In genomic region chr3:117103645-117104044, GRCh38 we compare ENCODE assay signal across 24 cellular contexts.
DNase-seq lines count a peak whose midpoint lies in the region; ATAC-seq, FAIRE-seq and TF ChIP-seq lines count a peak whose summit lies in the region.
"Had no signal": no experiment of that assay in that cellular context is flagged by ENCODE, and none has a peak within 500 bp of the region (broad histone marks: within the 10 kb centered on the region; RNA-seq: fewer than 3 reads in every experiment).

No MANE protein-coding gene starts in this region.

- intact Hi-C loops in A673 (cut with micrococcal nuclease; ENCODE audit: unreplicated experiment), result no loop called here
- intact Hi-C loops in HepG2 (cut with micrococcal nuclease; ENCODE audit: unreplicated experiment), result loop anchor here (1.0 kb wide), 1 partner anchor 423 kb away; no protein-coding TSS in a partner anchor
- intact Hi-C loops in activated CD4-positive, alpha-beta T cell treated with anti-CD3 and anti-CD28 coated beads, Interleukin-2, amount 10 ng/mL, durations not matched to agents 24 days and 14 days (cut with micrococcal nuclease), result no loop called here

- no peaks in the 10 kb centered on the region for H3K27me3 ChIP-seq in A673 (replicated peaks; ENCODE audit: insufficient read depth, low read depth, low read length, poor library complexity)
- no peaks in the 10 kb centered on the region for H3K27me3 ChIP-seq in GM23248 (replicated peaks; ENCODE audit: insufficient read depth)
- H3K27me3 ChIP-seq in HepG2 (ENCODE audit: control insufficient read depth in 1 of 2, insufficient read depth in 2 of 2, low read length in 2 of 2), result no peaks in the 10 kb centered on the region
- H3K27me3 ChIP-seq: body of pancreas, colonic mucosa, foreskin keratinocyte, Peyer's patch, spleen, vagina had no signal

- H3K27me3 Mint-ChIP-seq in activated CD4-positive, alpha-beta T cell treated with anti-CD3 and anti-CD28 coated beads, Interleukin-2, amount 10 ng/mL, durations not matched to agents 24 days and 14 days, result no peaks in the 10 kb centered on the region
- H3K27me3 Mint-ChIP-seq: activated naive CD4-positive, alpha-beta T cell treated with anti-CD3 and anti-CD28 coated beads, Interleukin-2, amount 50 U/mL, for 24 hours had no signal

- no peak overlapping the region for H3K4me3 Mint-ChIP-seq in activated CD4-positive, alpha-beta T cell treated with anti-CD3 and anti-CD28 coated beads, Interleukin-2, amount 10 ng/mL, durations not matched to agents 24 days and 14 days
- H3K4me3 Mint-ChIP-seq: activated naive CD4-positive, alpha-beta T cell treated with anti-CD3 and anti-CD28 coated beads, Interleukin-2, amount 50 U/mL, for 24 hours; activated T-cell treated with anti-CD3 and anti-CD28 coated beads, Interleukin-2, amount 50 U/mL, for 72 hours; nephron had no signal

- no peak overlapping the region for H3K27ac ChIP-seq in A673 (ENCODE audit: low read depth, low read length, poor library complexity, severe bottlenecking)
- no peak overlapping the region for H3K27ac ChIP-seq in GM23248
- H3K27ac ChIP-seq in HepG2 (ENCODE audit: extremely low read length, insufficient read depth, low read length), result no peak overlapping the region
- H3K27ac ChIP-seq: body of pancreas, colonic mucosa, foreskin keratinocyte, Peyer's patch, spleen, vagina had no signal

- no peak for TF ChIP-seq POLR2A in HepG2 (IDR thresholded peaks at IDR 0.05; ENCODE audit: insufficient read depth in 1 of 2, low read depth in 2 of 2, low read length in 2 of 2)
- no peak for TF ChIP-seq POLR2A in GM12892 (IDR thresholded peaks at IDR 0.05; ENCODE audit: low read depth, low read length)

- H3K4me1 Mint-ChIP-seq in activated CD4-positive, alpha-beta T cell treated with anti-CD3 and anti-CD28 coated beads, Interleukin-2, amount 10 ng/mL, durations not matched to agents 24 days and 14 days, result no peaks in the 10 kb centered on the region
- H3K4me1 Mint-ChIP-seq: activated naive CD4-positive, alpha-beta T cell treated with anti-CD3 and anti-CD28 coated beads, Interleukin-2, amount 50 U/mL, for 24 hours; nephron had no signal

- TF ChIP-seq RAD21 in HepG2 (CRISPR knock-in tag; IDR thresholded peaks at IDR 0.05), result no peak

- no peak overlapping the region for H3K4me2 ChIP-seq in GM23248 (ENCODE audit: unreplicated experiment)
- no peak overlapping the region for H3K4me2 ChIP-seq in HepG2 (ENCODE audit: low read depth, low read length)

- peaks cover 15% of the 10 kb centered on the region for H3F3A ChIP-seq in GM23248 (ENCODE audit: insufficient read depth)

- no peaks in the 10 kb centered on the region for H3K9me3 ChIP-seq in A673 (ENCODE audit: low read depth, low read length, poor library complexity, severe bottlenecking)
- H3K9me3 ChIP-seq in GM23248 (ENCODE audit: low read depth), result no peaks in the 10 kb centered on the region
- no peaks in the 10 kb centered on the region for H3K9me3 ChIP-seq in HepG2 (ENCODE audit: low read length)
- H3K9me3 ChIP-seq: body of pancreas, colonic mucosa, Peyer's patch, vagina had no signal

- H3K4me3 ChIP-seq in A673 (ENCODE audit: low read depth, low read length, poor library complexity, severe bottlenecking) (no peak overlapping the region), GM23248 (no peak overlapping the region), astrocyte of the spinal cord (ENCODE audit: low read depth, low read length) (no peak overlapping the region), HepG2 (replicated peaks in 1 of 3; ENCODE audit: insufficient read depth in 1 of 3, low read depth in 2 of 3, low read length in 3 of 3) (no peak overlapping the region)
- H3K4me3 ChIP-seq: body of pancreas, colonic mucosa, Peyer's patch, spleen, vagina had no signal

- H3K4me1 ChIP-seq in A673 (ENCODE audit: insufficient read depth, low read length, poor library complexity, severe bottlenecking) (no peaks in the 10 kb centered on the region), GM23248 (ENCODE audit: insufficient read depth) (peaks cover 20% of the 10 kb centered on the region), HepG2 (ENCODE audit: insufficient read depth, low read length) (no peaks in the 10 kb centered on the region)
- H3K4me1 ChIP-seq: body of pancreas, colonic mucosa, foreskin keratinocyte, Peyer's patch, spleen, vagina had no signal

- in situ Hi-C loops in GM23248 (cut with MboI), result no loop called here
- in situ Hi-C loops in astrocyte of the spinal cord (cut with HindIII; ENCODE audit: low sequenced_read_pairs), result no loop called here
- in situ Hi-C loops in HepG2 (cut with HindIII; ENCODE audit: extremely low pct_ligation_motif_present, low pct_unique_long_range_greater_than_20kb), result no loop called here

- POLR2A ChIA-PET in A673 (lab: Charles Lee; ENCODE audit: low non-redundant PET), result no interaction called here
- POLR2A ChIA-PET in HepG2 (lab: Yijun Ruan, JAX), result no interaction called here

- 0 out of 2 replicates have a peak, but pooled peaks have one; percentile 19 for TF ChIP-seq CTCF in A673 (conservative IDR thresholded peaks at IDR 0.05; ENCODE audit: low read depth, low read length)
- TF ChIP-seq CTCF in astrocyte of the spinal cord (IDR thresholded peaks at IDR 0.05; ENCODE audit: low read depth, low read length), result peak; percentile 21
- peak; percentile 25; the same call in 1 of the 2 replicates for TF ChIP-seq CTCF in HepG2 (CRISPR knock-in tag; IDR thresholded peaks at IDR 0.05)

- H3K9me2 ChIP-seq in GM23248 (ENCODE audit: insufficient read depth), result no peaks in the 10 kb centered on the region

- H3K79me2 ChIP-seq in GM23248 (ENCODE audit: insufficient read depth) (no peaks in the 10 kb centered on the region), HepG2 (ENCODE audit: insufficient read depth, low read length) (no peaks in the 10 kb centered on the region)

- 69 to 73% methylated on average over 5 of the region's 5 CpGs for WGBS in GM23248 (ENCODE audit: low coverage in 1 of 2, low lambda C conversion rate in 2 of 2, missing lambda C conversion rate in 2 of 2), 2 experiments
- WGBS in HepG2 (ENCODE audit: low lambda C conversion rate), result 0% methylated on average over 5 of the region's 5 CpGs

- H3K36me3 ChIP-seq in A673 (ENCODE audit: insufficient read depth, low read length, poor library complexity, severe bottlenecking) (no peaks in the 10 kb centered on the region), GM23248 (ENCODE audit: low read depth) (no peaks in the 10 kb centered on the region), HepG2 (replicated peaks in 1 of 2; ENCODE audit: control insufficient read depth in 1 of 2, insufficient read depth in 2 of 2, low read length in 2 of 2) (no peaks in the 10 kb centered on the region)
- H3K36me3 ChIP-seq: colonic mucosa, Peyer's patch, spleen, vagina had no signal

- TF ChIP-seq EP300 in HepG2 (IDR thresholded peaks at IDR 0.05; ENCODE audit: low read depth in 2 of 2, low read length in 2 of 2) (no peak), HepG2 (CRISPR knock-in tag; IDR thresholded peaks at IDR 0.05; ENCODE audit: borderline replicate concordance) (no peak)

- no peak overlapping the region for H3K27ac Mint-ChIP-seq in activated CD4-positive, alpha-beta T cell treated with anti-CD3 and anti-CD28 coated beads, Interleukin-2, amount 10 ng/mL, durations not matched to agents 24 days and 14 days
- H3K27ac Mint-ChIP-seq: activated naive CD4-positive, alpha-beta T cell treated with anti-CD3 and anti-CD28 coated beads, Interleukin-2, amount 50 U/mL, for 24 hours; activated T-cell treated with anti-CD3 and anti-CD28 coated beads, Interleukin-2, amount 50 U/mL, for 72 hours; nephron had no signal

- no peak for ATAC-seq in HepG2
- ATAC-seq in HG03159 (IDR thresholded peaks at IDR 0.05; ENCODE audit: unreplicated experiment), result no peak
- ATAC-seq: activated CD4-positive, CD25-positive, alpha-beta regulatory T cell treated with anti-CD3 and anti-CD28 coated beads, Interleukin-2, amount 50 U/mL, for 24 hours; activated T-cell treated with anti-CD3 and anti-CD28 coated beads, Interleukin-2, amount 50 U/mL, for 72 hours; body of pancreas; foreskin keratinocyte had no signal

- CTCF ChIA-PET in A673 (lab: Charles Lee), result no interaction called here
- CTCF ChIA-PET in HepG2 (lab: Yijun Ruan, JAX; ENCODE audit: low intra/inter-chr PET ratio, low total read pairs), result no interaction called here

- no peak for FAIRE-seq in HepG2 (lab: Jason Lieb, UNC)
- FAIRE-seq in GM12892 (lab: Jason Lieb, UNC), result no peak
- FAIRE-seq: endometrium, GM19239 had no signal

- peaks cover 3% of the 10 kb centered on the region for H3K9me3 Mint-ChIP-seq in activated CD4-positive, alpha-beta T cell treated with anti-CD3 and anti-CD28 coated beads, Interleukin-2, amount 10 ng/mL, durations not matched to agents 24 days and 14 days

- no peaks in the 10 kb centered on the region for H3K36me3 Mint-ChIP-seq in activated CD4-positive, alpha-beta T cell treated with anti-CD3 and anti-CD28 coated beads, Interleukin-2, amount 10 ng/mL, durations not matched to agents 24 days and 14 days (ENCODE audit: low read depth)
- H3K36me3 Mint-ChIP-seq: activated naive CD4-positive, alpha-beta T cell treated with anti-CD3 and anti-CD28 coated beads, Interleukin-2, amount 50 U/mL, for 24 hours had no signal

- BruUV-seq in A673 (replicated peaks; lab: Mats Ljungman, UMichigan) (no TSS peak), HepG2 (replicated peaks; lab: Mats Ljungman, UMichigan) (no TSS peak)

- no peaks in the 10 kb centered on the region for H4K20me1 ChIP-seq in GM23248 (ENCODE audit: insufficient read depth)
- no peaks in the 10 kb centered on the region for H4K20me1 ChIP-seq in HepG2 (ENCODE audit: insufficient read depth, low read length)

- H3K9ac ChIP-seq in GM23248, result no peak overlapping the region
- no peak overlapping the region for H3K9ac ChIP-seq in HepG2 (ENCODE audit: insufficient read depth, low read depth, low read length)

- no peak overlapping the region for H2AFZ ChIP-seq in GM23248
- no peak overlapping the region for H2AFZ ChIP-seq in HepG2 (ENCODE audit: low read length)

- DNase-seq in A673 (ENCODE audit: low spot score) (no peak), GM23248 (peak; percentile 13), astrocyte of the spinal cord (ENCODE audit: low read depth, low spot score) (no peak), HepG2 (ENCODE audit: low spot score) (no peak), GM12892 (ENCODE audit: insufficient read length) (no peak), GM19240 (ENCODE audit: insufficient read length, low spot score) (no peak)
- no peak for DNase-seq in activated CD4-positive, alpha-beta T cell treated with anti-CD3 and anti-CD28 coated beads, Interleukin-2, amount 10 ng/mL, durations not matched to agents 24 days and 14 days
- DNase-seq: activated T-cell treated with anti-CD3 and anti-CD28 coated beads, Interleukin-2, amount 50 U/mL, for 72 hours; body of pancreas; colonic mucosa; foreskin keratinocyte; HCEC 1CT; KBM-7; midbrain; NCI-H1694 treated with DMSO at 0.1 percent for 48 hours; Peyer's patch; spleen had no signal

TF ChIP-seq in HepG2, 621 proteins besides CTCF, POLR2A, EP300 and RAD21 (continues in another document):
- TF ChIP-seq CBFB (CRISPR knock-in tag; IDR thresholded peaks at IDR 0.05) (no peak), JARID2 (CRISPR knock-in tag; IDR thresholded peaks at IDR 0.05; ENCODE audit: insufficient replicate concordance) (no peak), AGO2 (optimal IDR thresholded peaks at IDR 0.05; ENCODE audit: low read depth, low read length) (no peak), POLR2G (IDR thresholded peaks at IDR 0.05; ENCODE audit: low read depth, low read length) (no peak), SNAI1 (CRISPR knock-in tag; IDR thresholded peaks at IDR 0.05; ENCODE audit: borderline replicate concordance) (no peak), ZBTB20 (CRISPR knock-in tag; IDR thresholded peaks at IDR 0.05; ENCODE audit: borderline replicate concordance, low read depth) (no peak)
